ENCODE assay signal across 10 cellular contexts in genomic region chr11:128516886-128517285, GRCh38.
DNase-seq lines count a peak whose midpoint lies in the region; ATAC-seq and TF ChIP-seq lines count a peak whose summit lies in the region.
"Had no signal": no experiment of that assay in that cellular context is flagged by ENCODE, and none has a peak within 500 bp of the region (broad histone marks: within the 10 kb centered on the region; RNA-seq: fewer than 3 reads in every experiment).

No MANE protein-coding gene starts in this region.

- H3K27ac ChIP-seq in left ventricle myocardium inferior (replicated peaks) (peak overlapping the region; percentile 97), uterus (peak overlapping the region; percentile 47 to 95)

- peak overlapping the region; percentile 97 for H3K4me3 Mint-ChIP-seq in activated naive CD8-positive, alpha-beta T cell treated with anti-CD3 and anti-CD28 coated beads for 36 hours
- H3K4me3 Mint-ChIP-seq in mesothelial cell of epicardium, result no peak overlapping the region

- H3K9me3 ChIP-seq in left ventricle myocardium inferior (replicated peaks) (no peaks in the 10 kb centered on the region), uterus (no peaks in the 10 kb centered on the region)
- H3K9me3 ChIP-seq: prostate gland had no signal

- H3K27ac Mint-ChIP-seq in activated naive CD8-positive, alpha-beta T cell treated with anti-CD3 and anti-CD28 coated beads for 36 hours, result peak overlapping the region; percentile 99
- H3K27ac Mint-ChIP-seq in mesothelial cell of epicardium, result peak overlapping the region; percentile 31

- intact Hi-C loops in left ventricle myocardium inferior (cut with micrococcal nuclease) (no loop called here), left ventricle myocardium superior (cut with micrococcal nuclease) (no loop called here), uterus (cut with DNase I; ENCODE audit: low total_unique reads) (no loop called here)

- H3K36me3 Mint-ChIP-seq in activated naive CD8-positive, alpha-beta T cell treated with anti-CD3 and anti-CD28 coated beads for 36 hours, result peaks cover 96% of the 10 kb centered on the region
- H3K36me3 Mint-ChIP-seq in mesothelial cell of epicardium, result no peaks in the 10 kb centered on the region

- no peaks in the 10 kb centered on the region for H3K9me3 Mint-ChIP-seq in activated naive CD8-positive, alpha-beta T cell treated with anti-CD3 and anti-CD28 coated beads for 36 hours
- H3K9me3 Mint-ChIP-seq in mesothelial cell of epicardium, result no peaks in the 10 kb centered on the region

- no peaks in the 10 kb centered on the region for H3K27me3 Mint-ChIP-seq in activated naive CD8-positive, alpha-beta T cell treated with anti-CD3 and anti-CD28 coated beads for 36 hours
- no peaks in the 10 kb centered on the region for H3K27me3 Mint-ChIP-seq in mesothelial cell of epicardium (ENCODE audit: low read depth)

- H3K4me3 ChIP-seq in left ventricle myocardium inferior (peak overlapping the region; percentile 81), uterus (no peak overlapping the region)
- H3K4me3 ChIP-seq: prostate gland had no signal

- DNase-seq in left ventricle myocardium inferior, result no peak
- DNase-seq in left ventricle myocardium superior, result no peak
- no peak for DNase-seq in activated naive CD8-positive, alpha-beta T cell treated with anti-CD3 and anti-CD28 coated beads for 36 hours
- no peak for DNase-seq in mesothelial cell of epicardium (ENCODE audit: low spot score in 2 of 2, unreplicated experiment in 2 of 2)
- no peak for DNase-seq in uterus
- no peak for DNase-seq in COR-L47 (lab: John Stamatoyannopoulos, UW)
- DNase-seq in cerebellum (ENCODE audit: low spot score), result no peak
- DNase-seq: NCI-H1417 treated with DMSO at 0.1 percent for 48 hours had no signal

- H3K27me3 ChIP-seq in left ventricle myocardium inferior (ENCODE audit: low read depth) (no peaks in the 10 kb centered on the region), uterus (no peaks in the 10 kb centered on the region)

- no peak for TF ChIP-seq POLR2A in uterus (IDR thresholded peaks at IDR 0.05)

- ATAC-seq in left ventricle myocardium superior (no peak), HG03280 (IDR thresholded peaks at IDR 0.05; ENCODE audit: unreplicated experiment) (no peak)

- H3K4me1 ChIP-seq in left ventricle myocardium inferior (peaks cover 99% of the 10 kb centered on the region), uterus (peaks cover 9% of the 10 kb centered on the region in 2 donors)
- H3K4me1 ChIP-seq: prostate gland had no signal

- peaks cover 57% of the 10 kb centered on the region for H3K4me1 Mint-ChIP-seq in activated naive CD8-positive, alpha-beta T cell treated with anti-CD3 and anti-CD28 coated beads for 36 hours
- peaks cover 65% of the 10 kb centered on the region for H3K4me1 Mint-ChIP-seq in mesothelial cell of epicardium

- peaks cover 11% of the 10 kb centered on the region for H3K36me3 ChIP-seq in left ventricle myocardium inferior
- H3K36me3 ChIP-seq in uterus, result no peaks in the 10 kb centered on the region
- H3K36me3 ChIP-seq: prostate gland had no signal

- no peak for TF ChIP-seq CTCF in left ventricle myocardium inferior (IDR thresholded peaks at IDR 0.05; ENCODE audit: borderline replicate concordance)
- TF ChIP-seq CTCF in mesothelial cell of epicardium (IDR thresholded peaks at IDR 0.05; ENCODE audit: unreplicated experiment), result no peak
- TF ChIP-seq CTCF in uterus (IDR thresholded peaks at IDR 0.05), result no peak
